Comparison of ENCODE assay signal across 17 cellular contexts in the genomic region with DNA sequence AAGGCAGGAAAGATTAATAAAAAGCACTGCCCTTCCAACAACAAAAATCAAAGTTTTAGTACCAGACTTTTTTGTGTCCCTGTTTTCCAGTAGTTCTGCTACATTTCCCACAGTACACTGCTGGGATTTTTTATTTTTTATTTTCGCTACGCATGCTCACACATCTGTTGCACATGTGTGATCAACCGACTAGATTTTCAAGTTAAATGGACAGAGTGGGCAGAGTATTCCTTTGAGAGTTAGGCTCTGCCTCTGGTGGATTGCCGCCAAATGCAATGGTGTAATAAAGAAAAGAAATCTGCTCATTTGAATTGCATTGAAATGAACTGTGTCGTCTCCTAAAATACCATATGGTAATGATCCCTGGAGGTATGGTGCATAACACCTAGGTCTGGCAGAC.
DNase-seq lines count a peak whose midpoint lies in the region; ATAC-seq, FAIRE-seq and TF ChIP-seq lines count a peak whose summit lies in the region.
"Had no signal": no experiment of that assay in that cellular context is flagged by ENCODE, and none has a peak within 500 bp of the region (broad histone marks: within the 10 kb centered on the region; RNA-seq: fewer than 3 reads in every experiment).

No MANE protein-coding gene starts in this region.

- POLR2A ChIA-PET in naive thymus-derived CD8-positive, alpha-beta T cell (lab: Charles Lee) = no interaction called here

- TF ChIP-seq CTCF in gastrocnemius medialis (IDR thresholded peaks at IDR 0.05 in 4 of 5, conservative IDR thresholded peaks at IDR 0.05 in 1 of 5) = no peak

- H3K9me3 ChIP-seq in SK-N-MC (ENCODE audit: low read depth, low read length) (no peaks in the 10 kb centered on the region), gastrocnemius medialis (no peaks in the 10 kb centered on the region)
- H3K9me3 ChIP-seq: SJCRH30 had no signal

- TF ChIP-seq POLR2A in gastrocnemius medialis (IDR thresholded peaks at IDR 0.05) = no peak

- H3K4me1 ChIP-seq in gastrocnemius medialis = peaks cover 0 to 26% of the 10 kb centered on the region in 2 donors

- H3K27me3 ChIP-seq in gastrocnemius medialis = no peaks in the 10 kb centered on the region
- no peaks in the 10 kb centered on the region; the same call in 1 of the 2 replicates for H3K27me3 ChIP-seq in H7 (ENCODE audit: control insufficient read depth, insufficient read depth, low read length)
- H3K27me3 ChIP-seq: SJCRH30 had no signal

- in situ Hi-C loops in gastrocnemius medialis (cut with MboI; ENCODE audit: low sequenced_read_pairs in 4 of 4) = loop anchor here in 3 of 4 donors (10.0 to 25.0 kb wide), 4 partner anchors 376 to 509 kb away; a partner anchor contains a TSS

- H3K27ac ChIP-seq in SK-N-MC = no peak overlapping the region
- H3K27ac ChIP-seq in gastrocnemius medialis = peak overlapping the region; percentile 71 to 82 (median 73)
- H3K27ac ChIP-seq: SJCRH30 had no signal

- H3K36me3 ChIP-seq in SK-N-MC (ENCODE audit: insufficient read depth, low read length) (no peaks in the 10 kb centered on the region), gastrocnemius medialis (no peaks in the 10 kb centered on the region), H7 (replicated peaks; ENCODE audit: control insufficient read depth, insufficient read depth, low read length) (no peaks in the 10 kb centered on the region)
- H3K36me3 ChIP-seq: SJCRH30 had no signal

- H3K4me1 Mint-ChIP-seq in naive thymus-derived CD8-positive, alpha-beta T cell = peaks cover 0 to 5% (median 0%) of the 10 kb centered on the region in 4 donors
- H3K4me1 Mint-ChIP-seq: activated naive CD8-positive, alpha-beta T cell treated with anti-CD3 and anti-CD28 coated beads, Interleukin-2, amount 10 ng/mL, durations not matched to agents 7 days and 5 days had no signal

- peak overlapping the region; percentile 22; the same call in 1 of the 2 replicates for H3K4me3 ChIP-seq in SK-N-MC
- peak overlapping the region; percentile 23 to 38 (median 32) for H3K4me3 ChIP-seq in gastrocnemius medialis
- no peak overlapping the region for H3K4me3 ChIP-seq in H7 (ENCODE audit: insufficient read depth, low read depth, low read length)
- H3K4me3 ChIP-seq: SJCRH30 had no signal

- no peak overlapping the region for H3K4me3 Mint-ChIP-seq in naive thymus-derived CD8-positive, alpha-beta T cell
- H3K4me3 Mint-ChIP-seq: activated naive CD8-positive, alpha-beta T cell treated with anti-CD3 and anti-CD28 coated beads, Interleukin-2, amount 10 ng/mL, durations not matched to agents 7 days and 5 days; natural killer cell treated with Interleukin-12 subunit alpha and Interleukin-12 subunit beta and Interleukin-15 and Interleukin-18, amount 100 ng/mL, for 72 hours; stimulated activated effector memory CD8-positive, alpha-beta T cell treated with anti-CD3 and anti-CD28 coated beads, Interleukin-12 subunit alpha, Interleukin-12 subunit beta, amount 100 ng/mL, for 72 hours had no signal

- H3K36me3 Mint-ChIP-seq in naive thymus-derived CD8-positive, alpha-beta T cell = no peaks in the 10 kb centered on the region
- H3K36me3 Mint-ChIP-seq: activated naive CD8-positive, alpha-beta T cell treated with anti-CD3 and anti-CD28 coated beads, Interleukin-2, amount 10 ng/mL, durations not matched to agents 7 days and 5 days; natural killer cell treated with Interleukin-12 subunit alpha and Interleukin-12 subunit beta and Interleukin-15 and Interleukin-18, amount 100 ng/mL, for 72 hours; stimulated activated effector memory CD8-positive, alpha-beta T cell treated with anti-CD3 and anti-CD28 coated beads, Interleukin-12 subunit alpha, Interleukin-12 subunit beta, amount 100 ng/mL, for 72 hours had no signal

- H3K9ac ChIP-seq in SK-N-MC (ENCODE audit: insufficient read length) = no peak overlapping the region

- DNase-seq in DMS 273 treated with DMSO at 0.1 percent for 48 hours (lab: John Stamatoyannopoulos, UW) = peak; percentile 38
- DNase-seq in SK-N-MC (ENCODE audit: low read depth, low spot score) = no peak
- DNase-seq in fibroblast of the conjunctiva (ENCODE audit: low read depth) = peak; percentile 70
- DNase-seq in gastrocnemius medialis = no peak
- DNase-seq in HTR-8/SVneo (ENCODE audit: insufficient read length, low spot score) = no peak
- DNase-seq in stimulated activated naive CD8-positive, alpha-beta T cell treated with anti-CD3 and anti-CD28 coated beads, Interleukin-15, Interleukin-2, amounts not matched to agents 100 U/mL and 50 U/mL, for 24 hours = no peak
- DNase-seq in naive thymus-derived CD8-positive, alpha-beta T cell = no peak
- DNase-seq in H7 = no peak
- DNase-seq: activated CD4-positive, alpha-beta T cell treated with anti-CD3 and anti-CD28 coated beads, Interleukin-2, amount 50 U/mL, for 1 hour; activated naive CD8-positive, alpha-beta T cell treated with anti-CD3 and anti-CD28 coated beads, Interleukin-2, amount 10 ng/mL, durations not matched to agents 7 days and 5 days; activated T-cell treated with anti-CD3 and anti-CD28 coated beads, Interleukin-2, amount 50 U/mL, for 1 hour; C1 segment of cervical spinal cord; DMS79 treated with DMSO at 0.1 percent for 48 hours; GOT3 had no signal

- ATAC-seq in gastrocnemius medialis = peak in 1 of 2 donors; percentile 12
- no peak for ATAC-seq in stimulated activated naive CD8-positive, alpha-beta T cell treated with anti-CD3 and anti-CD28 coated beads, Interleukin-15, Interleukin-2, amounts not matched to agents 100 U/mL and 50 U/mL, for 24 hours
- no peak for ATAC-seq in naive thymus-derived CD8-positive, alpha-beta T cell
- ATAC-seq: natural killer cell treated with Interleukin-12 subunit alpha and Interleukin-12 subunit beta and Interleukin-15 and Interleukin-18, amount 100 ng/mL, for 72 hours; stimulated activated effector memory CD8-positive, alpha-beta T cell treated with anti-CD3 and anti-CD28 coated beads, Interleukin-12 subunit alpha, Interleukin-12 subunit beta, amount 100 ng/mL, for 72 hours had no signal

- FAIRE-seq in HTR-8/SVneo (lab: Jason Lieb, UNC) = no peak

- H3K9me3 Mint-ChIP-seq in naive thymus-derived CD8-positive, alpha-beta T cell = no peaks in the 10 kb centered on the region
- H3K9me3 Mint-ChIP-seq: activated naive CD8-positive, alpha-beta T cell treated with anti-CD3 and anti-CD28 coated beads, Interleukin-2, amount 10 ng/mL, durations not matched to agents 7 days and 5 days; natural killer cell treated with Interleukin-12 subunit alpha and Interleukin-12 subunit beta and Interleukin-15 and Interleukin-18, amount 100 ng/mL, for 72 hours; stimulated activated effector memory CD8-positive, alpha-beta T cell treated with anti-CD3 and anti-CD28 coated beads, Interleukin-12 subunit alpha, Interleukin-12 subunit beta, amount 100 ng/mL, for 72 hours had no signal

- no peak overlapping the region for H3K27ac Mint-ChIP-seq in naive thymus-derived CD8-positive, alpha-beta T cell
- H3K27ac Mint-ChIP-seq: activated naive CD8-positive, alpha-beta T cell treated with anti-CD3 and anti-CD28 coated beads, Interleukin-2, amount 10 ng/mL, durations not matched to agents 7 days and 5 days; natural killer cell treated with Interleukin-12 subunit alpha and Interleukin-12 subunit beta and Interleukin-15 and Interleukin-18, amount 100 ng/mL, for 72 hours; stimulated activated effector memory CD8-positive, alpha-beta T cell treated with anti-CD3 and anti-CD28 coated beads, Interleukin-12 subunit alpha, Interleukin-12 subunit beta, amount 100 ng/mL, for 72 hours had no signal

- intact Hi-C loops in gastrocnemius medialis (cut with DNase I; ENCODE audit: low total_unique reads) = loop anchor here (2.0 to 10.0 kb wide), 2 partner anchors 377 to 509 kb away; a partner anchor contains a TSS

- peaks cover 0 to 6% (median 4%) of the 10 kb centered on the region in 5 donors for H3K27me3 Mint-ChIP-seq in naive thymus-derived CD8-positive, alpha-beta T cell

Comparison
In these comparisons a context has a peak if more than half of its experiments do, and no peak if none do; other contexts are left out.
1. DNase-seq: peak in DMS 273 treated with DMSO at 0.1 percent for 48 hours (single experiment) and fibroblast of the conjunctiva (single experiment); none in SK-N-MC (single experiment), gastrocnemius medialis (0 of 2), HTR-8/SVneo (single experiment), stimulated activated naive CD8-positive, alpha-beta T cell treated with anti-CD3 and anti-CD28 coated beads, Interleukin-15, Interleukin-2, amounts not matched to agents 100 U/mL and 50 U/mL, for 24 hours (single experiment), naive thymus-derived CD8-positive, alpha-beta T cell (0 of 10) and H7 (single experiment).